8 cellular contexts compared by ENCODE assay signal in genomic region chr2:100103527-100104252, GRCh38. TPM values are rescaled to one million over a fixed set of nuclear protein-coding genes. Genes with fewer than 3 reads are reported as not detected.
DNase-seq lines count a peak whose midpoint lies in the region; ATAC-seq and TF ChIP-seq lines count a peak whose summit lies in the region.
"Not testable (repeated sequence)": the region's sequence is repeated elsewhere in the genome, so short reads cannot be mapped to it uniquely, and the experiment has no call there.

No MANE protein-coding gene starts in this region.

- H3K36me3 Mint-ChIP-seq in activated T-helper 1 cell treated with anti-CD3 and anti-CD28 coated beads, Interleukin-12 subunit alpha, Interleukin-12 subunit beta, Interleukin-2, Interleukin-4 antibody, amounts not matched to agents 30 ng/mL and 10 ng/mL and 1 ng/mL, durations not matched to agents 14 hours and 24 hours and 36 hours (ENCODE audit: low read depth); naive B cell: not testable (repeated sequence)

- not testable (repeated sequence) for H3K4me1 Mint-ChIP-seq in activated T-helper 1 cell treated with anti-CD3 and anti-CD28 coated beads, Interleukin-12 subunit alpha, Interleukin-12 subunit beta, Interleukin-2, Interleukin-4 antibody, amounts not matched to agents 30 ng/mL and 10 ng/mL and 1 ng/mL, durations not matched to agents 14 hours and 24 hours and 36 hours (ENCODE audit: low read depth)
- peaks cover 28 to 39% (median 37%) of the 10 kb centered on the region in 3 donors for H3K4me1 Mint-ChIP-seq in naive B cell

- not testable (repeated sequence) for H3K27me3 ChIP-seq in dorsolateral prefrontal cortex

- H3K4me3 ChIP-seq in dorsolateral prefrontal cortex (peak overlapping the region in 51 of 59 donors; percentile 12 to 76 (median 43)), urinary bladder (ENCODE audit: low read depth, low read length) (peak overlapping the region; percentile 18)

- not testable (repeated sequence) for H3K9me3 Mint-ChIP-seq in activated T-helper 1 cell treated with anti-CD3 and anti-CD28 coated beads, Interleukin-12 subunit alpha, Interleukin-12 subunit beta, Interleukin-2, Interleukin-4 antibody, amounts not matched to agents 30 ng/mL and 10 ng/mL and 1 ng/mL, durations not matched to agents 14 hours and 24 hours and 36 hours; naive B cell

- H3K4me1 ChIP-seq in urinary bladder (ENCODE audit: insufficient read depth): not testable (repeated sequence)

- H3K4me3 Mint-ChIP-seq in activated T-helper 1 cell treated with anti-CD3 and anti-CD28 coated beads, Interleukin-12 subunit alpha, Interleukin-12 subunit beta, Interleukin-2, Interleukin-4 antibody, amounts not matched to agents 30 ng/mL and 10 ng/mL and 1 ng/mL, durations not matched to agents 14 hours and 24 hours and 36 hours: peak overlapping the region; percentile 11
- H3K4me3 Mint-ChIP-seq in naive B cell: peak overlapping the region in 7 of 8 donors; percentile 54 to 87 (median 63)

- not testable (repeated sequence) for H3K36me3 ChIP-seq in urinary bladder (ENCODE audit: insufficient read depth)

- 10% methylated on average over 33 of the region's 39 CpGs for WGBS in urinary bladder

- H3K27me3 Mint-ChIP-seq in activated T-helper 1 cell treated with anti-CD3 and anti-CD28 coated beads, Interleukin-12 subunit alpha, Interleukin-12 subunit beta, Interleukin-2, Interleukin-4 antibody, amounts not matched to agents 30 ng/mL and 10 ng/mL and 1 ng/mL, durations not matched to agents 14 hours and 24 hours and 36 hours (ENCODE audit: insufficient read depth): peaks cover 33% of the 10 kb centered on the region
- H3K27me3 Mint-ChIP-seq in naive B cell: not testable (repeated sequence)

- DNase-seq in DMS 273 (lab: John Stamatoyannopoulos, UW; ENCODE audit: unreplicated experiment) (peak; percentile 11), NCI-H146 (lab: John Stamatoyannopoulos, UW) (peak; percentile 24), dorsolateral prefrontal cortex (peak in 1 of 10 donors; percentile 20), retina (peak; percentile 20)
- DNase-seq in activated T-helper 1 cell treated with anti-CD3 and anti-CD28 coated beads, Interleukin-12 subunit alpha, Interleukin-12 subunit beta, Interleukin-2, Interleukin-4 antibody, amounts not matched to agents 30 ng/mL and 10 ng/mL and 1 ng/mL, durations not matched to agents 14 hours and 24 hours and 36 hours (ENCODE audit: low spot score); left ventricle myocardium superior; naive B cell: not testable (repeated sequence)

- ATAC-seq in left ventricle myocardium superior (peak; percentile 7), naive B cell (ENCODE audit: low read depth in 2 of 2) (peak; percentile 26 to 29)

- not testable (repeated sequence) for H3K27ac Mint-ChIP-seq in activated T-helper 1 cell treated with anti-CD3 and anti-CD28 coated beads, Interleukin-12 subunit alpha, Interleukin-12 subunit beta, Interleukin-2, Interleukin-4 antibody, amounts not matched to agents 30 ng/mL and 10 ng/mL and 1 ng/mL, durations not matched to agents 14 hours and 24 hours and 36 hours
- H3K27ac Mint-ChIP-seq in naive B cell: peak overlapping the region in 4 of 6 donors; percentile 56 to 87 (median 74)

- TF ChIP-seq CTCF in dorsolateral prefrontal cortex (IDR thresholded peaks at IDR 0.05 in 54 of 56, conservative IDR thresholded peaks at IDR 0.05 in 2 of 56; ENCODE audit: low read depth in 1 of 56, partially characterized antibody in 56 of 56): not testable (repeated sequence)

- intact Hi-C loops in activated T-helper 1 cell treated with anti-CD3 and anti-CD28 coated beads, Interleukin-12 subunit alpha, Interleukin-12 subunit beta, Interleukin-2, Interleukin-4 antibody, amounts not matched to agents 30 ng/mL and 10 ng/mL and 1 ng/mL, durations not matched to agents 14 hours and 24 hours and 36 hours (cut with micrococcal nuclease); dorsolateral prefrontal cortex (cut with DNase I); left ventricle myocardium superior (cut with micrococcal nuclease): not testable (repeated sequence)

- peak overlapping the region in 1 of 59 donors; percentile 26 for H3K27ac ChIP-seq in dorsolateral prefrontal cortex
- H3K27ac ChIP-seq in urinary bladder (ENCODE audit: low read depth): not testable (repeated sequence)

RNA-seq across cellular contexts. Expression of gene AFF3, which starts 38.7 kb away (rescaled TPM):
- 1.7 and 2.4 TPM in 2 replicates for total RNA-seq in activated T-helper 1 cell treated with anti-CD3 and anti-CD28 coated beads, Interleukin-12 subunit alpha, Interleukin-12 subunit beta, Interleukin-2, Interleukin-4 antibody, amounts not matched to agents 30 ng/mL and 10 ng/mL and 1 ng/mL, durations not matched to agents 14 hours and 24 hours and 36 hours
- 100 to 1,000 TPM in 25 of 120 experiments, 10 to 100 TPM in 95; 35.8 to 151 (median 83.7) TPM for total RNA-seq in dorsolateral prefrontal cortex
- total RNA-seq in left ventricle myocardium superior: 10.0 TPM
- polyA plus RNA-seq in naive B cell (ENCODE audit: low read depth in 6 of 6): 100 to 1,000 TPM in 2 of 6 donors, 10 to 100 TPM in 4; 43.8 to 255 (median 96.8) TPM
- 43.5 TPM for total RNA-seq in urinary bladder
- 15.1 TPM for polyA plus RNA-seq in urinary bladder
